Comparison of ENCODE assay signal across 8 cellular contexts in the genomic region with DNA sequence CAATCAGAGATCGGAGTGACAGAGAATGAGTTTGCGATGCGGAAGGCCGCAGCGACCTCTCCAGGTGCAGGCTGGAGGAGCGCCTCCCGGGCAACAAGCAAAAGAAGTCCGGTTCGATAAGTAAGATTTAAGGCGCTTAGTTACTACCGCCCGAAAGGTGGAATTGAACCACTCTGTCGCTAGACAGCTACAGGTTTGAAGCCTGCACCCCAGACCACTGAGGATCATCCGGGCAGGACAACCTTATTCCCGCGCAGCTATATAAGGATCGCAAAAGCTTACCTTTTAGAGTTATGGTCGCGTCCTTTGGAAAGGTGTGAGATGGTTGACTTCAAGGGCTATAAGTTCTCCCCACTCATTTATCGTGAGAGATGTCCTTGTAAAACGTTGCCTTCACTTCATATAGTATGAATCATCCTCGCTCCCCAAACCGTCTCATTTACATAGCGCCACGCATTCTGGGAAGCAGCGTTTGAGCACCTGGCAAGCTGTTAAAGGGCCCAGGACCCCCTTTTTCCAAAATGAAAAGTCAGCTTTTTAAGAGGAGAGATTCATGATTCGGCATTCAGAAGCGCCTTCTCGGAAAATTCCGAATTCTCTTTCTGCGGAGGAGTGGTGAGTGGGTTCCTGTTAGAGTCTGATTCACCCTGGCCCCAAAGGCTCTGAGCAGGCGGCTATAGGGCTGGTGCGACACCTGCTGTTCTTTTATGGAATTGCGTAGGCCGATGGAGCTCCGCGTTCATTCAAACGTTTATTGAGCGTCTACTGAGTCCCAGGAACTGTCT. TPM values are rescaled to one million over a fixed set of nuclear protein-coding genes. Genes with fewer than 3 reads are reported as not detected.
A peak's percentile ranks its signal among the peaks of the same experiment; 100 is the strongest.
DNase-seq lines count a peak whose midpoint lies in the region; ATAC-seq and TF ChIP-seq lines count a peak whose summit lies in the region.

No MANE protein-coding gene starts in this region.

- peak; percentile 51 for ATAC-seq in GM19043 (IDR thresholded peaks at IDR 0.05; ENCODE audit: low read depth, unreplicated experiment)
- peak; percentile 74 for ATAC-seq in HG03378 (IDR thresholded peaks at IDR 0.05; ENCODE audit: unreplicated experiment)
- ATAC-seq in activated CD4-positive, alpha-beta T cell treated with anti-CD3 and anti-CD28 coated beads for 36 hours = peak; percentile 86
- ATAC-seq in left lung = peak; percentile 93

- peak overlapping the region; percentile 60 for H3K4me3 Mint-ChIP-seq in activated CD4-positive, alpha-beta T cell treated with anti-CD3 and anti-CD28 coated beads for 36 hours

- peak overlapping the region; percentile 92 to 95 for H3K27ac ChIP-seq in coronary artery
- peak overlapping the region; percentile 94 to 96 for H3K27ac ChIP-seq in left lung

- H3K27me3 ChIP-seq in BE2C (peaks cover 24% of the 10 kb centered on the region), left lung (peaks cover 0 to 32% of the 10 kb centered on the region in 2 donors)

- H3K9me3 Mint-ChIP-seq in activated CD4-positive, alpha-beta T cell treated with anti-CD3 and anti-CD28 coated beads for 36 hours (ENCODE audit: low read depth) = no peaks in the 10 kb centered on the region

- TF ChIP-seq CTCF in BE2C (IDR thresholded peaks at IDR 0.05; ENCODE audit: low read depth, low read length) = peak; percentile 96
- TF ChIP-seq CTCF in coronary artery (IDR thresholded peaks at IDR 0.05) = peak; percentile 98
- peak; percentile 95 to 96 for TF ChIP-seq CTCF in left lung (IDR thresholded peaks at IDR 0.05)

- POLR2A ChIA-PET in activated CD4-positive, alpha-beta T cell treated with anti-CD3 and anti-CD28 coated beads for 36 hours (lab: Charles Lee) = interaction anchor here (0.6 to 1.5 kb wide), 7 partner anchors 10 to 73 kb away, joined by 3 to 26 read pairs (median 3); a partner anchor contains a TSS

- no peaks in the 10 kb centered on the region for H3K36me3 ChIP-seq in BE2C
- H3K36me3 ChIP-seq in left lung = no peaks in the 10 kb centered on the region

- intact Hi-C loops in activated CD4-positive, alpha-beta T cell treated with anti-CD3 and anti-CD28 coated beads for 36 hours (cut with DNase I, micrococcal nuclease) = loop anchor here (1.0 kb wide), 7 partner anchors 9 to 74 kb away; a partner anchor contains a TSS
- intact Hi-C loops in left lung (cut with DNase I) = loop anchor here in 1 of 2 donors (5.0 kb wide), 1 partner anchor 36 kb away; no protein-coding TSS in a partner anchor

- H3K36me3 Mint-ChIP-seq in activated CD4-positive, alpha-beta T cell treated with anti-CD3 and anti-CD28 coated beads for 36 hours (ENCODE audit: low read depth) = no peaks in the 10 kb centered on the region

- DNase-seq in BE2C (peak; percentile 88), NCI-H460 (ENCODE audit: extremely low read depth, low read depth) (peak; percentile 90), coronary artery (ENCODE audit: low spot score) (peak; percentile 92), left lung (peak; percentile 84 to 89)
- DNase-seq in activated CD4-positive, alpha-beta T cell treated with anti-CD3 and anti-CD28 coated beads for 36 hours = peak; percentile 95
- peak; percentile 90 to 92 for DNase-seq in stimulated activated CD4-positive, alpha-beta T cell treated with anti-CD3 and anti-CD28 coated beads, Interleukin-2, amount 100 ng/mL, for 48 hours

- peaks cover 24% of the 10 kb centered on the region for H3K4me1 Mint-ChIP-seq in activated CD4-positive, alpha-beta T cell treated with anti-CD3 and anti-CD28 coated beads for 36 hours

- H3K9me3 ChIP-seq in BE2C (no peaks in the 10 kb centered on the region), left lung (no peaks in the 10 kb centered on the region)

- peak overlapping the region; percentile 73 for H3K27ac Mint-ChIP-seq in activated CD4-positive, alpha-beta T cell treated with anti-CD3 and anti-CD28 coated beads for 36 hours

- peaks cover 4% of the 10 kb centered on the region for H3K27me3 Mint-ChIP-seq in activated CD4-positive, alpha-beta T cell treated with anti-CD3 and anti-CD28 coated beads for 36 hours

- CTCF ChIA-PET in activated CD4-positive, alpha-beta T cell treated with anti-CD3 and anti-CD28 coated beads for 36 hours (lab: Charles Lee) = interaction anchor here (0.7 to 6.6 kb wide), 39 partner anchors 8 to 446 kb away, joined by 3 to 158 read pairs (median 4); a partner anchor contains a TSS

- H3K4me3 ChIP-seq in BE2C (ENCODE audit: low read depth, low read length) (peak overlapping the region; percentile 65), coronary artery (peak overlapping the region; percentile 69), left lung (peak overlapping the region; percentile 33 to 34)

- H3K4me1 ChIP-seq in BE2C (peaks cover 3% of the 10 kb centered on the region; the same call in 1 of the 2 replicates), left lung (peaks cover 0 to 19% of the 10 kb centered on the region in 2 donors)

RNA-seq across cellular contexts. Expression of a gene that starts 10.8 kb away (rescaled TPM):
- polyA plus RNA-seq in BE2C (2012; ENCODE audit: insufficient read depth, insufficient read length, low read depth) = 1.1 TPM
- 1.7 and 1.9 TPM in 2 replicates for total RNA-seq in NCI-H460 (2014; rRNA removed; shearing (Covaris generic))
- polyA plus RNA-seq in NCI-H460 (2014; cell fraction: nucleus; rRNA removed) = 0.08 and 0.13 TPM in 2 replicates
- total RNA-seq in activated CD4-positive, alpha-beta T cell treated with anti-CD3 and anti-CD28 coated beads for 36 hours = 1 to 10 TPM; 7.3 to 7.7 TPM
- total RNA-seq in left lung = 10 to 100 TPM in 1 of 2 donors, 1 to 10 TPM in 1; 7.1 to 20.4 TPM

RNA-seq across cellular contexts. Expression of a gene that starts 18.2 kb away (rescaled TPM):
- 79.0 TPM for polyA plus RNA-seq in BE2C (2012; ENCODE audit: insufficient read depth, insufficient read length, low read depth)
- total RNA-seq in NCI-H460 (2014; rRNA removed; shearing (Covaris generic)) = 0.79 and 1.6 TPM in 2 replicates
- 1.6 TPM in 1 of 2 replicates, not detected in the other for polyA plus RNA-seq in NCI-H460 (2014; cell fraction: nucleus; rRNA removed)
- 1 to 10 TPM; 2.0 to 3.2 TPM for total RNA-seq in activated CD4-positive, alpha-beta T cell treated with anti-CD3 and anti-CD28 coated beads for 36 hours
- total RNA-seq in left lung = 10 to 100 TPM in 1 of 2 donors, 1 to 10 TPM in 1; 9.4 to 16.7 TPM

RNA-seq across cellular contexts. Expression of a gene that starts 19.6 kb away (rescaled TPM):
- 2.2 TPM for polyA plus RNA-seq in BE2C (2012; ENCODE audit: insufficient read depth, insufficient read length, low read depth)
- 1.6 and 2.0 TPM in 2 replicates for total RNA-seq in NCI-H460 (2014; rRNA removed; shearing (Covaris generic))
- 1.6 and 3.0 TPM in 2 replicates for polyA plus RNA-seq in NCI-H460 (2014; cell fraction: nucleus; rRNA removed)
- 1 to 10 TPM; 2.8 to 3.1 TPM for total RNA-seq in activated CD4-positive, alpha-beta T cell treated with anti-CD3 and anti-CD28 coated beads for 36 hours
- 1 to 10 TPM in 1 of 2 donors, under 1 TPM in 1; 0.47 to 2.1 TPM for total RNA-seq in left lung

RNA-seq across cellular contexts. Expression of a gene that starts 28.6 kb away (rescaled TPM):
- polyA plus RNA-seq in BE2C (2012; ENCODE audit: insufficient read depth, insufficient read length, low read depth) = 177 TPM
- total RNA-seq in NCI-H460 (2014; rRNA removed; shearing (Covaris generic)) = 45.4 and 50.3 TPM in 2 replicates
- polyA plus RNA-seq in NCI-H460 (2014; cell fraction: nucleus; rRNA removed) = 44.4 and 44.5 TPM in 2 replicates
- 100 to 1,000 TPM; 152 to 153 TPM for total RNA-seq in activated CD4-positive, alpha-beta T cell treated with anti-CD3 and anti-CD28 coated beads for 36 hours
- total RNA-seq in left lung = 100 to 1,000 TPM; 109 to 220 TPM

RNA-seq across cellular contexts. Expression of a gene that starts 54.9 kb away (rescaled TPM):
- polyA plus RNA-seq in BE2C (2012; ENCODE audit: insufficient read depth, insufficient read length, low read depth) = 120 TPM
- 81.5 and 102 TPM in 2 replicates for total RNA-seq in NCI-H460 (2014; rRNA removed; shearing (Covaris generic))
- polyA plus RNA-seq in NCI-H460 (2014; cell fraction: nucleus; rRNA removed) = 59.2 and 79.0 TPM in 2 replicates
- 10 to 100 TPM; 58.1 to 71.8 TPM for total RNA-seq in activated CD4-positive, alpha-beta T cell treated with anti-CD3 and anti-CD28 coated beads for 36 hours
- 10 to 100 TPM; 56.1 to 57.8 TPM for total RNA-seq in left lung

Comparison
In these comparisons a context has a peak if more than half of its experiments do, and no peak if none do; other contexts are left out.
1. Peak in every context shown above with its lines: DNase-seq, ATAC-seq, H3K4me3 ChIP-seq and H3K27ac ChIP-seq.